In the genomic region with DNA sequence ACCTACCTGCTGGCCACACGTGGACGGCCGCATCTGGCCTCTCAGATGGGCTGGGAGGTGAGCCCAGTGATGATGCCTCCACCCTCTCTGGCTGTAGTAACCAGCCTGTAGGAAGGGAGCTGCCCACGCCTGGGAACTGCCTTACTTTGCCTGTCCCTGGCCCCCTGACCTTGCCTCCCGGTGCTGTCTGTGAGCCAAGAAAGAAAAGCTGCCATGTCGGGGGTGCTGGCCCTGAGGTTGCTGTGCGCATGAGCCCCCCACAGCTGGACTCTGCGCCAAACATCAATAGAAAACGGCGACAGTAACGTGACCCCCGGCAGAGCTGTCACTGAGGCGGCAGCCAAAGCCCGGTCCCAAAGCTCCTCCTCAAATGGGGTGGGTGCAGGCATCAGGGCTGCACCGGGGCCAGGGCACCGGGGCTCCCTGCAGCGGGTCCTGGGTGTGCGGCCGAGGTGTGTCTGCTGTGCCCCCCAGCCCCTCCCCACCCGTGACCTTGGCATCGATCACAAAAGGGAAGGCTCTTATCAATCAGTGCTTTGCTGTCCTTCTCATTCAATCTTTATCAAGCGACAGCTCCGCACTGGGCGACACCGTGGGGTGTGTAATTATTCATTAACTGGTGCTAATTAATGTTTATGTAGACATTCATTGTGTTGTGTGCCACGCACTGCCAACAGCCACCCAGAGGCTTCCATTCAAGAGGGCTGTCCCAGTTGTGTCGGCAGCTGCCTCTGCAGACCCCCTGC, we compare ENCODE assay signal across 30 cellular contexts. TPM values are rescaled to one million over a fixed set of nuclear protein-coding genes. Genes with fewer than 3 reads are reported as not detected.
DNase-seq lines count a peak whose midpoint lies in the region; ATAC-seq and TF ChIP-seq lines count a peak whose summit lies in the region.
"Had no signal": no experiment of that assay in that cellular context is flagged by ENCODE, and none has a peak within 500 bp of the region (broad histone marks: within the 10 kb centered on the region; RNA-seq: fewer than 3 reads in every experiment).

No MANE protein-coding gene starts in this region.

- no peaks in the 10 kb centered on the region for H3K79me1 ChIP-seq in trophoblast cell (ENCODE audit: low read length)

- H3K4me3 ChIP-seq in body of pancreas (no peak overlapping the region), trophoblast cell (ENCODE audit: low read depth, low read length) (peak overlapping the region; percentile 15)
- H3K4me3 ChIP-seq: esophagus muscularis mucosa, GM23338, hepatocyte, K562, MG63, prostate gland, skin epidermis, vagina had no signal

- peaks cover 0 to 5% of the 10 kb centered on the region in 2 donors for H3K27me3 ChIP-seq in body of pancreas
- no peaks in the 10 kb centered on the region for H3K27me3 ChIP-seq in trophoblast cell (ENCODE audit: insufficient read depth, low read length)
- H3K27me3 ChIP-seq: vagina had no signal

- H3K9me3 ChIP-seq in body of pancreas = no peaks in the 10 kb centered on the region
- H3K9me3 ChIP-seq in trophoblast cell (ENCODE audit: insufficient read depth, low read depth, low read length) = no peaks in the 10 kb centered on the region
- H3K9me3 ChIP-seq: esophagus muscularis mucosa, MG63, prostate gland, vagina had no signal

- H4K91ac ChIP-seq in trophoblast cell (ENCODE audit: low read depth, low read length) = no peak overlapping the region

- no peak overlapping the region for H3K14ac ChIP-seq in trophoblast cell (ENCODE audit: low read length)

- 0 to 15% methylated on average over 4 to 27 of the region's 27 CpGs for WGBS in body of pancreas, 2 donors
- WGBS in trophoblast cell (ENCODE audit: extremely low coverage, insufficient coverage, insufficient read length) = no CpG with 5 or more reads among the region's 27 CpGs

- no peak overlapping the region for H2AFZ ChIP-seq in trophoblast cell (ENCODE audit: insufficient read depth, low read length, poor library complexity)
- H2AFZ ChIP-seq: GM23338, hepatocyte had no signal

- TF ChIP-seq POLR2A in body of pancreas (IDR thresholded peaks at IDR 0.05) = no peak

- H3K9ac ChIP-seq in trophoblast cell (ENCODE audit: low read length) = no peak overlapping the region

- H3K4me1 Mint-ChIP-seq in activated T-cell treated with anti-CD3 and anti-CD28 coated beads, Interleukin-2, amount 50 U/mL, for 24 hours (ENCODE audit: low read depth) = peaks cover 13% of the 10 kb centered on the region
- H3K4me1 Mint-ChIP-seq: GM23338 had no signal

- no peak overlapping the region for H2BK12ac ChIP-seq in trophoblast cell (ENCODE audit: low read length)

- no peaks in the 10 kb centered on the region for H3K79me2 ChIP-seq in trophoblast cell (ENCODE audit: control insufficient read depth, insufficient read depth, low read length, poor library complexity)
- H3K79me2 ChIP-seq: hepatocyte had no signal

- H3K4ac ChIP-seq in trophoblast cell (ENCODE audit: low read depth, low read length) = no peak overlapping the region

- H3K36me3 ChIP-seq in body of pancreas (replicated peaks in 1 of 2; ENCODE audit: insufficient read depth in 1 of 2, low read depth in 2 of 2) (no peaks in the 10 kb centered on the region), trophoblast cell (ENCODE audit: control insufficient read depth in 1 of 2, insufficient read depth in 2 of 2, low read length in 2 of 2) (no peaks in the 10 kb centered on the region)
- H3K36me3 ChIP-seq: esophagus muscularis mucosa, MG63, prostate gland, vagina had no signal

- H2AK5ac ChIP-seq in trophoblast cell (ENCODE audit: low read length) = no peak overlapping the region

- no peak for ATAC-seq in activated CD4-positive, CD25-positive, alpha-beta regulatory T cell treated with anti-CD3 and anti-CD28 coated beads, Interleukin-2, amount 50 U/mL, for 24 hours
- peak; percentile 54 for ATAC-seq in body of pancreas
- ATAC-seq: GM23338, K562 had no signal

- no peak overlapping the region for H3K4me3 Mint-ChIP-seq in activated T-cell treated with anti-CD3 and anti-CD28 coated beads, Interleukin-2, amount 50 U/mL, for 24 hours
- H3K4me3 Mint-ChIP-seq: activated CD4-positive, alpha-beta memory T cell treated with anti-CD3 and anti-CD28 coated beads for 36 hours; B cell; endodermal cell; GM23338; T-helper 2 cell treated with Interferon-gamma antibody and Interleukin-4, amounts not matched to agents 5 μg/mL and 100 μg/mL, for 36 hours had no signal

- H3K9me3 Mint-ChIP-seq in activated T-cell treated with anti-CD3 and anti-CD28 coated beads, Interleukin-2, amount 50 U/mL, for 24 hours = no peaks in the 10 kb centered on the region
- H3K9me3 Mint-ChIP-seq: activated CD4-positive, alpha-beta memory T cell treated with anti-CD3 and anti-CD28 coated beads for 36 hours; endodermal cell; GM23338; T-helper 2 cell treated with Interferon-gamma antibody and Interleukin-4, amounts not matched to agents 5 μg/mL and 100 μg/mL, for 36 hours had no signal

- H3K4me2 ChIP-seq in trophoblast cell (ENCODE audit: low read length) = no peak overlapping the region
- H3K4me2 ChIP-seq: GM23338, hepatocyte had no signal

- no peak overlapping the region for H3K23ac ChIP-seq in trophoblast cell (ENCODE audit: low read length)

- no peak overlapping the region for H4K8ac ChIP-seq in trophoblast cell (ENCODE audit: low read depth, low read length)

- no peak overlapping the region for H3K18ac ChIP-seq in trophoblast cell (ENCODE audit: low read length)

- no peak overlapping the region for H3K27ac Mint-ChIP-seq in activated T-cell treated with anti-CD3 and anti-CD28 coated beads, Interleukin-2, amount 50 U/mL, for 24 hours
- H3K27ac Mint-ChIP-seq: activated CD4-positive, alpha-beta memory T cell treated with anti-CD3 and anti-CD28 coated beads for 36 hours; endodermal cell; GM23338; T-helper 2 cell treated with Interferon-gamma antibody and Interleukin-4, amounts not matched to agents 5 μg/mL and 100 μg/mL, for 36 hours had no signal

- TF ChIP-seq CTCF in body of pancreas (IDR thresholded peaks at IDR 0.05) = no peak

- no peaks in the 10 kb centered on the region for H3K36me3 Mint-ChIP-seq in activated T-cell treated with anti-CD3 and anti-CD28 coated beads, Interleukin-2, amount 50 U/mL, for 24 hours (ENCODE audit: low read depth)
- H3K36me3 Mint-ChIP-seq: activated CD4-positive, alpha-beta memory T cell treated with anti-CD3 and anti-CD28 coated beads for 36 hours had no signal

- peak; percentile 25 for DNase-seq in activated CD4-positive, CD25-positive, alpha-beta regulatory T cell treated with anti-CD3 and anti-CD28 coated beads, Interleukin-2, amount 50 U/mL, for 72 hours
- DNase-seq in COR-L47 (lab: John Stamatoyannopoulos, UW) (peak; percentile 90), body of pancreas (peak in 2 of 4 donors; percentile 15 to 17), trophoblast cell (no peak), glomerular visceral epithelial cell (ENCODE audit: extremely low spot score) (no peak), D341Med (ENCODE audit: low spot score) (no peak)
- no peak for DNase-seq in activated T-cell treated with anti-CD3 and anti-CD28 coated beads, Interleukin-2, amount 50 U/mL, for 24 hours
- DNase-seq: activated CD4-positive, alpha-beta memory T cell treated with anti-CD3 and anti-CD28 coated beads for 36 hours; activated gamma-delta T cell; activated T-cell treated with anti-CD3 and anti-CD28 coated beads for 4 hours; cortex of kidney; DND-41; endodermal cell; foreskin melanocyte; MG63; NCI-H1436; NCI-H2171; NCI-H510A treated with DMSO at 0.1 percent for 48 hours; stimulated activated CD4-positive, alpha-beta T cell treated with anti-CD3 and anti-CD28 coated beads, Interleukin-2, amount 100 ng/mL, for 24 hours had no signal

- H4K12ac ChIP-seq in trophoblast cell (ENCODE audit: low read depth, low read length) = no peak overlapping the region

- H2BK5ac ChIP-seq in trophoblast cell (ENCODE audit: low read depth, low read length, poor library complexity) = no peak overlapping the region

- H3K27ac ChIP-seq in body of pancreas (no peak overlapping the region), trophoblast cell (ENCODE audit: low read depth, low read length) (no peak overlapping the region)
- H3K27ac ChIP-seq: esophagus muscularis mucosa, hepatocyte, prostate gland, RWPE1, skin epidermis, vagina had no signal

- intact Hi-C loops in body of pancreas (cut with DNase I) = no loop called here

- H2BK120ac ChIP-seq in trophoblast cell (ENCODE audit: insufficient read depth, low read length, poor library complexity) = no peak overlapping the region

- H3K4me1 ChIP-seq in body of pancreas (peaks cover 17% of the 10 kb centered on the region), trophoblast cell (ENCODE audit: control insufficient read depth in 1 of 2, insufficient read depth in 2 of 2, low read length in 2 of 2) (no peaks in the 10 kb centered on the region)
- H3K4me1 ChIP-seq: esophagus muscularis mucosa, prostate gland, vagina had no signal

- peaks cover 4% of the 10 kb centered on the region for H3K27me3 Mint-ChIP-seq in activated T-cell treated with anti-CD3 and anti-CD28 coated beads, Interleukin-2, amount 50 U/mL, for 24 hours

RNA-seq across cellular contexts. Expression of gene SLC9A3, which starts 15.4 kb away (rescaled TPM):
- total RNA-seq in body of pancreas = 1 to 10 TPM; 2.0 to 4.7 TPM
- 1.7 and 1.9 TPM in 2 replicates for polyA plus RNA-seq in trophoblast cell (2013)

Comparison
In these comparisons a context has a peak if more than half of its experiments do, and no peak if none do; other contexts are left out.
1. DNase-seq: peak in activated CD4-positive, CD25-positive, alpha-beta regulatory T cell treated with anti-CD3 and anti-CD28 coated beads, Interleukin-2, amount 50 U/mL, for 72 hours (single experiment) and COR-L47 (single experiment); none in trophoblast cell (0 of 2), glomerular visceral epithelial cell (single experiment), activated T-cell treated with anti-CD3 and anti-CD28 coated beads, Interleukin-2, amount 50 U/mL, for 24 hours (single experiment) and D341Med (single experiment).